Comparison of ENCODE assay signal across 1 cellular context in genomic region chr19:51701468-51702100, GRCh38.
TF ChIP-seq lines count a peak whose summit lies in the region.

No MANE protein-coding gene starts in this region.

TF ChIP-seq in GM23338, 12 proteins besides CTCF, POLR2A, EP300 and RAD21 (continued from another document):
- TF ChIP-seq ZNF462 (CRISPR knock-in tag; IDR thresholded peaks at IDR 0.05) (no peak), CREB1 (CRISPR knock-in tag; IDR thresholded peaks at IDR 0.05; ENCODE audit: low read depth) (no peak), STAT1 (IDR thresholded peaks at IDR 0.05; ENCODE audit: unreplicated experiment) (no peak)
